1 cellular context compared by ENCODE assay signal in genomic region chr20:45963059-45964011, GRCh38.
TF ChIP-seq lines count a peak whose summit lies in the region.

No MANE protein-coding gene starts in this region.

TF ChIP-seq in GM23338, 12 proteins besides CTCF, POLR2A, EP300 and RAD21 (continued from another document):
- TF ChIP-seq CREB1 (CRISPR knock-in tag; IDR thresholded peaks at IDR 0.05; ENCODE audit: low read depth) (no peak), ZNF114 (CRISPR knock-in tag; IDR thresholded peaks at IDR 0.05) (no peak), ZNF331 (CRISPR knock-in tag; IDR thresholded peaks at IDR 0.05; ENCODE audit: low read depth) (no peak), NANOG (IDR thresholded peaks at IDR 0.05; ENCODE audit: borderline replicate concordance) (no peak), JUNB (IDR thresholded peaks at IDR 0.05; ENCODE audit: unreplicated experiment) (no peak), EZH2 (IDR thresholded peaks at IDR 0.05; ENCODE audit: low read depth, unreplicated experiment) (no peak)
